Comparison of ENCODE assay signal across 1 cellular context in genomic region chr1:45879885-45880598, GRCh38.
TF ChIP-seq lines count a peak whose summit lies in the region.

No MANE protein-coding gene starts in this region.

TF ChIP-seq in GM12878, 131 proteins besides CTCF, POLR2A, EP300 and RAD21 (continued from another document):
- TF ChIP-seq ZBTB33 (IDR thresholded peaks at IDR 0.05): no peak
- no peak for TF ChIP-seq IRF5 (IDR thresholded peaks at IDR 0.05; ENCODE audit: borderline replicate concordance)
- TF ChIP-seq GATAD2B (conservative IDR thresholded peaks at IDR 0.05; ENCODE audit: low read depth): no peak
- TF ChIP-seq RUNX3 (IDR thresholded peaks at IDR 0.05; ENCODE audit: low read length): peak; percentile 75
- TF ChIP-seq MEF2A (IDR thresholded peaks at IDR 0.05; ENCODE audit: insufficient read depth, low read depth, low read length): 0 out of 2 replicates have a peak, but pooled peaks have one; percentile 5
- no peak for TF ChIP-seq MLLT1 (IDR thresholded peaks at IDR 0.05)
- peak; percentile 78 for TF ChIP-seq MTA2 (IDR thresholded peaks at IDR 0.05; ENCODE audit: low read depth)
- TF ChIP-seq HSF1 (IDR thresholded peaks at IDR 0.05; ENCODE audit: low read depth, low read length): 0 out of 2 replicates have a peak, but pooled peaks have one; percentile 48
- TF ChIP-seq SUPT20H (IDR thresholded peaks at IDR 0.05; ENCODE audit: borderline replicate concordance, control insufficient read depth, low read depth, low read length): no peak
- no peak for TF ChIP-seq BMI1 (IDR thresholded peaks at IDR 0.05; ENCODE audit: borderline replicate concordance)
- peak; percentile 39; the same call in 1 of the 2 replicates for TF ChIP-seq NFIC (IDR thresholded peaks at IDR 0.05; ENCODE audit: low read depth, low read length)
- no peak for TF ChIP-seq CREB1 (IDR thresholded peaks at IDR 0.05; ENCODE audit: low read depth)
- no peak for TF ChIP-seq EED (IDR thresholded peaks at IDR 0.05; ENCODE audit: low read depth)
- TF ChIP-seq TCF12 (IDR thresholded peaks at IDR 0.05; ENCODE audit: low read depth, low read length): no peak
- no peak for TF ChIP-seq BCL11A (IDR thresholded peaks at IDR 0.05; ENCODE audit: low read depth, low read length)
- TF ChIP-seq SKIL (IDR thresholded peaks at IDR 0.05; ENCODE audit: low read depth, poor library complexity, severe bottlenecking): no peak
- TF ChIP-seq, protein P1, sequence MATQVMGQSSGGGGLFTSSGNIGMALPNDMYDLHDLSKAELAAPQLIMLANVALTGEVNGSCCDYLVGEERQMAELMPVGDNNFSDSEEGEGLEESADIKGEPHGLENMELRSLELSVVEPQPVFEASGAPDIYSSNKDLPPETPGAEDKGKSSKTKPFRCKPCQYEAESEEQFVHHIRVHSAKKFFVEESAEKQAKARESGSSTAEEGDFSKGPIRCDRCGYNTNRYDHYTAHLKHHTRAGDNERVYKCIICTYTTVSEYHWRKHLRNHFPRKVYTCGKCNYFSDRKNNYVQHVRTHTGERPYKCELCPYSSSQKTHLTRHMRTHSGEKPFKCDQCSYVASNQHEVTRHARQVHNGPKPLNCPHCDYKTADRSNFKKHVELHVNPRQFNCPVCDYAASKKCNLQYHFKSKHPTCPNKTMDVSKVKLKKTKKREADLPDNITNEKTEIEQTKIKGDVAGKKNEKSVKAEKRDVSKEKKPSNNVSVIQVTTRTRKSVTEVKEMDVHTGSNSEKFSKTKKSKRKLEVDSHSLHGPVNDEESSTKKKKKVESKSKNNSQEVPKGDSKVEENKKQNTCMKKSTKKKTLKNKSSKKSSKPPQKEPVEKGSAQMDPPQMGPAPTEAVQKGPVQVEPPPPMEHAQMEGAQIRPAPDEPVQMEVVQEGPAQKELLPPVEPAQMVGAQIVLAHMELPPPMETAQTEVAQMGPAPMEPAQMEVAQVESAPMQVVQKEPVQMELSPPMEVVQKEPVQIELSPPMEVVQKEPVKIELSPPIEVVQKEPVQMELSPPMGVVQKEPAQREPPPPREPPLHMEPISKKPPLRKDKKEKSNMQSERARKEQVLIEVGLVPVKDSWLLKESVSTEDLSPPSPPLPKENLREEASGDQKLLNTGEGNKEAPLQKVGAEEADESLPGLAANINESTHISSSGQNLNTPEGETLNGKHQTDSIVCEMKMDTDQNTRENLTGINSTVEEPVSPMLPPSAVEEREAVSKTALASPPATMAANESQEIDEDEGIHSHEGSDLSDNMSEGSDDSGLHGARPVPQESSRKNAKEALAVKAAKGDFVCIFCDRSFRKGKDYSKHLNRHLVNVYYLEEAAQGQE (IDR thresholded peaks at IDR 0.05; ENCODE audit: low read depth, low read length): no peak
- no peak for TF ChIP-seq BACH1 (IDR thresholded peaks at IDR 0.05; ENCODE audit: borderline replicate concordance)
- TF ChIP-seq ZBED1 (IDR thresholded peaks at IDR 0.05; ENCODE audit: borderline replicate concordance): no peak
- TF ChIP-seq NR2C1 (IDR thresholded peaks at IDR 0.05): no peak
- TF ChIP-seq ATF7 (IDR thresholded peaks at IDR 0.05; ENCODE audit: low read depth): peak; percentile 48; the same call in 1 of the 2 replicates
- TF ChIP-seq DPF2 (IDR thresholded peaks at IDR 0.05): peak; percentile 47; the same call in 1 of the 2 replicates
- TF ChIP-seq, protein P2, sequence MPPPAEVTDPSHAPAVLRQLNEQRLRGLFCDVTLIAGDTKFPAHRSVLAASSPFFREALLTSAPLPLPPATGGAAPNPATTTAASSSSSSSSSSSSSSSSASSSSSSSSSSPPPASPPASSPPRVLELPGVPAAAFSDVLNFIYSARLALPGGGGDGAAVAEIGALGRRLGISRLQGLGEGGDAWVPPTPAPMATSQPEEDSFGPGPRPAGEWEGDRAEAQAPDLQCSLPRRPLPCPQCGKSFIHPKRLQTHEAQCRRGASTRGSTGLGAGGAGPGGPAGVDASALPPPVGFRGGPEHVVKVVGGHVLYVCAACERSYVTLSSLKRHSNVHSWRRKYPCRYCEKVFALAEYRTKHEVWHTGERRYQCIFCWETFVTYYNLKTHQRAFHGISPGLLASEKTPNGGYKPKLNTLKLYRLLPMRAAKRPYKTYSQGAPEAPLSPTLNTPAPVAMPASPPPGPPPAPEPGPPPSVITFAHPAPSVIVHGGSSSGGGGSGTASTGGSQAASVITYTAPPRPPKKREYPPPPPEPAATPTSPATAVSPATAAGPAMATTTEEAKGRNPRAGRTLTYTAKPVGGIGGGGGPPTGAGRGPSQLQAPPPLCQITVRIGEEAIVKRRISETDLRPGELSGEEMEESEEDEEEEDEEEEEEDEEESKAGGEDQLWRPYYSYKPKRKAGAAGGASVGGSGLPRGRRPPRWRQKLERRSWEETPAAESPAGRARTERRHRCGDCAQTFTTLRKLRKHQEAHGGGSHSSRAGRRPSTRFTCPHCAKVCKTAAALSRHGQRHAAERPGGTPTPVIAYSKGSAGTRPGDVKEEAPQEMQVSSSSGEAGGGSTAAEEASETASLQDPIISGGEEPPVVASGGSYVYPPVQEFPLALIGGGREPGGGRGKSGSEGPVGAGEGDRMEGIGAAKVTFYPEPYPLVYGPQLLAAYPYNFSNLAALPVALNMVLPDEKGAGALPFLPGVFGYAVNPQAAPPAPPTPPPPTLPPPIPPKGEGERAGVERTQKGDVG (CRISPR knock-in tag; IDR thresholded peaks at IDR 0.05): no peak
- TF ChIP-seq TARDBP (IDR thresholded peaks at IDR 0.05; ENCODE audit: borderline replicate concordance): no peak
- TF ChIP-seq BHLHE40 (IDR thresholded peaks at IDR 0.05; ENCODE audit: borderline replicate concordance in 1 of 2, low read depth in 2 of 2, low read length in 1 of 2): no peak
- TF ChIP-seq, protein P3, sequence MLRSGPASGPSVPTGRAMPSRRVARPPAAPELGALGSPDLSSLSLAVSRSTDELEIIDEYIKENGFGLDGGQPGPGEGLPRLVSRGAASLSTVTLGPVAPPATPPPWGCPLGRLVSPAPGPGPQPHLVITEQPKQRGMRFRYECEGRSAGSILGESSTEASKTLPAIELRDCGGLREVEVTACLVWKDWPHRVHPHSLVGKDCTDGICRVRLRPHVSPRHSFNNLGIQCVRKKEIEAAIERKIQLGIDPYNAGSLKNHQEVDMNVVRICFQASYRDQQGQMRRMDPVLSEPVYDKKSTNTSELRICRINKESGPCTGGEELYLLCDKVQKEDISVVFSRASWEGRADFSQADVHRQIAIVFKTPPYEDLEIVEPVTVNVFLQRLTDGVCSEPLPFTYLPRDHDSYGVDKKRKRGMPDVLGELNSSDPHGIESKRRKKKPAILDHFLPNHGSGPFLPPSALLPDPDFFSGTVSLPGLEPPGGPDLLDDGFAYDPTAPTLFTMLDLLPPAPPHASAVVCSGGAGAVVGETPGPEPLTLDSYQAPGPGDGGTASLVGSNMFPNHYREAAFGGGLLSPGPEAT (IDR thresholded peaks at IDR 0.05; ENCODE audit: low read depth): peak; percentile 83
- TF ChIP-seq, protein P4, sequence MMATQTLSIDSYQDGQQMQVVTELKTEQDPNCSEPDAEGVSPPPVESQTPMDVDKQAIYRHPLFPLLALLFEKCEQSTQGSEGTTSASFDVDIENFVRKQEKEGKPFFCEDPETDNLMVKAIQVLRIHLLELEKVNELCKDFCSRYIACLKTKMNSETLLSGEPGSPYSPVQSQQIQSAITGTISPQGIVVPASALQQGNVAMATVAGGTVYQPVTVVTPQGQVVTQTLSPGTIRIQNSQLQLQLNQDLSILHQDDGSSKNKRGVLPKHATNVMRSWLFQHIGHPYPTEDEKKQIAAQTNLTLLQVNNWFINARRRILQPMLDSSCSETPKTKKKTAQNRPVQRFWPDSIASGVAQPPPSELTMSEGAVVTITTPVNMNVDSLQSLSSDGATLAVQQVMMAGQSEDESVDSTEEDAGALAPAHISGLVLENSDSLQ (IDR thresholded peaks at IDR 0.05): peak; percentile 55
- TF ChIP-seq RCOR1 (conservative IDR thresholded peaks at IDR 0.05; ENCODE audit: low read depth, low read length): 0 out of 2 replicates have a peak, but pooled peaks have one; percentile 43
- TF ChIP-seq, protein P5, sequence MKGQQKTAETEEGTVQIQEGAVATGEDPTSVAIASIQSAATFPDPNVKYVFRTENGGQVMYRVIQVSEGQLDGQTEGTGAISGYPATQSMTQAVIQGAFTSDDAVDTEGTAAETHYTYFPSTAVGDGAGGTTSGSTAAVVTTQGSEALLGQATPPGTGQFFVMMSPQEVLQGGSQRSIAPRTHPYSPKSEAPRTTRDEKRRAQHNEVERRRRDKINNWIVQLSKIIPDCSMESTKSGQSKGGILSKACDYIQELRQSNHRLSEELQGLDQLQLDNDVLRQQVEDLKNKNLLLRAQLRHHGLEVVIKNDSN (IDR thresholded peaks at IDR 0.05; ENCODE audit: borderline replicate concordance, extremely low read length, insufficient read depth, low read depth, low read length): no peak
- peak; percentile 65 to 72; a peak in 3 of 4 replicates for TF ChIP-seq IKZF2 (IDR thresholded peaks at IDR 0.05)
